In the genomic region with DNA sequence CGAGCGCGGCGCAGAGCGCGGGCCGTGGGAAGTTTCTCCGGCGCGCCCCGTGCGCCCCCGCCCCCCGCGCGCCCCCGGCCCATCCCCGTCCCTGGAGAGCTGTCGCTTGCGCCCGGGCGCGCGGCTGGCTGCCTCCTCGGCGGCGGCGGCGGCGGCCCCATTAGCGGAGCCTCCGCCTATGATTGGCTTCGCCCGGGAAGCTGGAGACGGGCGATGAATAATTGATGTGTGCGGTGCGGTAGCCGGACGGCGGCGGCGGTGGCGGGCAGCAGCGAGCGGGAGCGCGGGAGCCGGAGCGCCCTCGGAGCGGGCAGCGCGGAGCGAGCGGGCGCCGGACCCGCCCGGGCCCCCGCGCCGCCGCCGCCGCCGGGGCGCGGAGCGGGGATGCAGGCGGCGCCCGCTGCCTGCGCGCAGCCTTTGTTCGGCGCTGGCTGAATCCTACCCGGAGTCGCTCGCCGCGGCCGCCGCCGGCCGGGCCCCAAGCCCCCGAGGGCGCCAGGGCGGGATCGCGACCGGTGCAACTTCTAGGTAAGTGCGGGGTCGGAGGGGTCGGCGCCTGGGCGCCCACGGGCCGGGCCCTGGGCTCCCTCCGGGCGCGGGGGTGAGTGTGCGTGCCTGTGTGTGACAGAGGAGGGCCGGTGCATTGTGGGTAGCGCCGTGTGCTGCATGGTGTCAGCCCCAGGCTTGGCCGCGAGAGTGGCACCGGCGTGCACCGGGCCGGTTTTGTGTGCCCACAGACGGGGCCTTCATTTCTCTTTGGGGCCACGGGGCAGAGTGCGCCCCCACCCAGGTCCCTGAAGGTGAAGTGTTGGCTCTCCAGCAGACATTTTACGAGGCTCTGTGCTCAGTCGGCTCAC, we compare ENCODE assay signal across 8 cellular contexts.
DNase-seq lines count a peak whose midpoint lies in the region; TF ChIP-seq lines count a peak whose summit lies in the region.

No MANE protein-coding gene starts in this region.

- TF ChIP-seq POLR2A in transverse colon (IDR thresholded peaks at IDR 0.05), result peak; percentile 25

- H3F3A ChIP-seq in GM23248 (ENCODE audit: insufficient read depth), result peaks cover 44% of the 10 kb centered on the region

- no peak overlapping the region for H2AFZ ChIP-seq in GM23248

- H3K4me2 ChIP-seq in GM23248 (ENCODE audit: unreplicated experiment), result peak overlapping the region; percentile 70

- peak; percentile 8; the same call in 1 of the 3 replicates for TF ChIP-seq CTCF in GM12872 (IDR thresholded peaks at IDR 0.05; ENCODE audit: insufficient read depth, low read depth, low read length)
- TF ChIP-seq CTCF in fibroblast of pulmonary artery (IDR thresholded peaks at IDR 0.05; ENCODE audit: low read length, missing control alignments), result no peak
- no peak for TF ChIP-seq CTCF in neutrophil (IDR thresholded peaks at IDR 0.05)
- no peak for TF ChIP-seq CTCF in transverse colon (IDR thresholded peaks at IDR 0.05)

- peak; percentile 77 for DNase-seq in GM23248
- DNase-seq in NCI-H1930 (lab: John Stamatoyannopoulos, UW), result peak; percentile 5
- peak; percentile 65 for DNase-seq in activated T-cell treated with anti-CD3 and anti-CD28 coated beads for 48 hours (ENCODE audit: low read depth)
- DNase-seq in fibroblast of pulmonary artery (ENCODE audit: low read depth), result no peak
- peak; percentile 63 for DNase-seq in transverse colon
- no peak for DNase-seq in NOMO-1 treated with DMSO at 0.1 percent for 48 hours (lab: John Stamatoyannopoulos, UW; ENCODE audit: unreplicated experiment)

- in situ Hi-C loops in GM23248 (cut with MboI), result no loop called here
- in situ Hi-C loops in transverse colon (cut with MboI; ENCODE audit: low pct_ligation_motif_present in 1 of 4, low pct_unique_long_range_greater_than_20kb in 1 of 4, low sequenced_read_pairs in 3 of 4), result no loop called here

- no peaks in the 10 kb centered on the region for H3K36me3 ChIP-seq in GM23248 (ENCODE audit: low read depth)
- H3K36me3 ChIP-seq in neutrophil, result no peaks in the 10 kb centered on the region
- H3K36me3 ChIP-seq in transverse colon, result no peaks in the 10 kb centered on the region

- no peaks in the 10 kb centered on the region for H3K9me2 ChIP-seq in GM23248 (ENCODE audit: insufficient read depth)

- H3K4me3 ChIP-seq in GM23248, result peak overlapping the region; percentile 64
- H3K4me3 ChIP-seq in fibroblast of pulmonary artery (replicated peaks; ENCODE audit: low read depth, low read length), result peak overlapping the region; percentile 45
- peak overlapping the region; percentile 83 to 84 for H3K4me3 ChIP-seq in neutrophil (ENCODE audit: low read depth in 1 of 2, low read length in 1 of 2)
- peak overlapping the region; percentile 27 to 48 (median 46) for H3K4me3 ChIP-seq in transverse colon

- H4K20me1 ChIP-seq in GM23248 (ENCODE audit: insufficient read depth), result no peaks in the 10 kb centered on the region

- H3K27ac ChIP-seq in GM23248 (peak overlapping the region; percentile 90), neutrophil (peak overlapping the region; percentile 94), transverse colon (peak overlapping the region; percentile 80 to 91 (median 89))

- H3K4me1 ChIP-seq in GM23248 (ENCODE audit: insufficient read depth) (peaks cover 56% of the 10 kb centered on the region), neutrophil (ENCODE audit: control insufficient read depth in 1 of 2, insufficient read depth in 1 of 2, low read depth in 1 of 2, low read length in 1 of 2) (peaks cover 72 to 74% of the 10 kb centered on the region in 2 experiments), transverse colon (peaks cover 53 to 82% (median 72%) of the 10 kb centered on the region in 4 donors)

- H3K9ac ChIP-seq in GM23248, result peak overlapping the region; percentile 78

- no peak for TF ChIP-seq EP300 in transverse colon (IDR thresholded peaks at IDR 0.05; ENCODE audit: low read depth)

- intact Hi-C loops in transverse colon (cut with DNase I; ENCODE audit: low total_unique reads), result no loop called here

- peaks cover 68% of the 10 kb centered on the region for H3K79me2 ChIP-seq in GM23248 (ENCODE audit: insufficient read depth)

- 11 to 15% methylated on average over 66 to 79 of the region's 117 CpGs for WGBS in GM23248 (ENCODE audit: low coverage in 1 of 2, low lambda C conversion rate in 2 of 2, missing lambda C conversion rate in 2 of 2), 2 experiments
- 64% methylated on average over 70 of the region's 117 CpGs; no CpG with 5 or more reads in 1 of the 2 donors for WGBS in transverse colon (ENCODE audit: low coverage in 1 of 2), 2 donors

- H3K27me3 ChIP-seq in GM23248 (replicated peaks; ENCODE audit: insufficient read depth) (no peaks in the 10 kb centered on the region), neutrophil (no peaks in the 10 kb centered on the region), transverse colon (no peaks in the 10 kb centered on the region)

- H3K9me3 ChIP-seq in GM23248 (ENCODE audit: low read depth), result no peaks in the 10 kb centered on the region
- H3K9me3 ChIP-seq in neutrophil, result no peaks in the 10 kb centered on the region
- no peaks in the 10 kb centered on the region for H3K9me3 ChIP-seq in transverse colon

Comparison
In these comparisons a context has a peak if more than half of its experiments do, and no peak if none do; other contexts are left out.
1. DNase-seq: peak in GM23248 (single experiment), NCI-H1930 (2 of 2), activated T-cell treated with anti-CD3 and anti-CD28 coated beads for 48 hours (single experiment) and transverse colon (single experiment); none in fibroblast of pulmonary artery (single experiment) and NOMO-1 treated with DMSO at 0.1 percent for 48 hours (single experiment).
2. Peak in every context shown above with its lines, with median percentiles within 50 percentile points of each other: H3K27ac ChIP-seq and H3K4me3 ChIP-seq.